In genomic region chr19:4007836-4008539, GRCh38 we compare ENCODE assay signal across 8 cellular contexts. TPM values are rescaled to one million over a fixed set of nuclear protein-coding genes. Genes with fewer than 3 reads are reported as not detected.
DNase-seq lines count a peak whose midpoint lies in the region; ATAC-seq, FAIRE-seq and TF ChIP-seq lines count a peak whose summit lies in the region.

No MANE protein-coding gene starts in this region.

- peak; percentile 21 for ATAC-seq in GM18870 (IDR thresholded peaks at IDR 0.05; ENCODE audit: unreplicated experiment)
- ATAC-seq in activated naive CD4-positive, alpha-beta T cell treated with anti-CD3 and anti-CD28 coated beads, Interleukin-2, amount 50 U/mL, for 72 hours, result peak in 1 of 2 donors; percentile 13

- peaks cover 25% of the 10 kb centered on the region; the same call in 1 of the 2 replicates for H3K79me2 ChIP-seq in KMS-11 (ENCODE audit: insufficient read depth, low read depth)
- peaks cover 58% of the 10 kb centered on the region for H3K79me2 ChIP-seq in hepatocyte

- H3K9me2 ChIP-seq in hepatocyte (replicated peaks; ENCODE audit: insufficient read depth), result no peaks in the 10 kb centered on the region

- in situ Hi-C loops in ACHN (cut with HindIII; ENCODE audit: low pct_ligation_motif_present, low pct_unique_long_range_greater_than_20kb, low sequenced_read_pairs), result no loop called here

- H3K9ac ChIP-seq in KMS-11, result peak overlapping the region; percentile 51; the same call in 1 of the 2 replicates
- H3K9ac ChIP-seq in skeletal muscle satellite cell (ENCODE audit: low read depth, low read length), result peak overlapping the region; percentile 88

- H3K9me3 ChIP-seq in hepatocyte (ENCODE audit: low read depth) (no peaks in the 10 kb centered on the region), skeletal muscle satellite cell (replicated peaks; ENCODE audit: low read length) (no peaks in the 10 kb centered on the region)

- WGBS in hepatocyte (ENCODE audit: low lambda C conversion rate, missing lambda C conversion rate), result 1% methylated on average over 23 of the region's 55 CpGs

- H4K20me1 ChIP-seq in KMS-11 (ENCODE audit: insufficient read depth), result no peaks in the 10 kb centered on the region
- H4K20me1 ChIP-seq in hepatocyte (ENCODE audit: insufficient read depth, poor library complexity, severe bottlenecking), result peaks cover 48% of the 10 kb centered on the region

- H3K4me2 ChIP-seq in KMS-11 (peak overlapping the region; percentile 76), hepatocyte (peak overlapping the region; percentile 98), skeletal muscle satellite cell (ENCODE audit: low read length) (peak overlapping the region; percentile 92)

- DNase-seq in ACHN, result peak; percentile 17
- DNase-seq in activated naive CD4-positive, alpha-beta T cell treated with anti-CD3 and anti-CD28 coated beads, Interleukin-2, amount 50 U/mL, for 72 hours (ENCODE audit: low spot score in 2 of 2), result peak in 1 of 2 donors; percentile 31
- DNase-seq in hepatocyte (ENCODE audit: low spot score), result peak; percentile 63
- no peak for DNase-seq in RCC 7860 (ENCODE audit: low spot score)
- DNase-seq in kidney glomerular epithelial cell (lab: John Stamatoyannopoulos, UW), result no peak

- no peaks in the 10 kb centered on the region for H3K9me3 Mint-ChIP-seq in activated naive CD4-positive, alpha-beta T cell treated with anti-CD3 and anti-CD28 coated beads, Interleukin-2, amount 50 U/mL, for 72 hours

- no peak for FAIRE-seq in RCC 7860 (lab: Jason Lieb, UNC)

- no peak overlapping the region for H3K27ac ChIP-seq in KMS-11
- H3K27ac ChIP-seq in hepatocyte, result peak overlapping the region; percentile 68

- H3K36me3 ChIP-seq in KMS-11 (ENCODE audit: insufficient read depth) (no peaks in the 10 kb centered on the region), hepatocyte (replicated peaks; ENCODE audit: insufficient read depth, low read depth) (no peaks in the 10 kb centered on the region), skeletal muscle satellite cell (ENCODE audit: insufficient read depth, low read length) (peaks cover 8% of the 10 kb centered on the region)

- H3K27me3 ChIP-seq in KMS-11 (ENCODE audit: insufficient read depth, low read depth) (no peaks in the 10 kb centered on the region), hepatocyte (no peaks in the 10 kb centered on the region), skeletal muscle satellite cell (ENCODE audit: control insufficient read depth, insufficient read depth, low read length) (no peaks in the 10 kb centered on the region)

- H3K36me3 Mint-ChIP-seq in activated naive CD4-positive, alpha-beta T cell treated with anti-CD3 and anti-CD28 coated beads, Interleukin-2, amount 50 U/mL, for 72 hours, result peaks cover 7 to 8% of the 10 kb centered on the region in 2 donors

- H3K4me3 ChIP-seq in KMS-11 (IDR thresholded peaks at IDR 0.05; ENCODE audit: insufficient read depth, low read depth, low read length), result no peak overlapping the region
- H3K4me3 ChIP-seq in hepatocyte, result peak overlapping the region; percentile 91
- H3K4me3 ChIP-seq in skeletal muscle satellite cell (ENCODE audit: low read length), result peak overlapping the region; percentile 97

- peak overlapping the region; percentile 90 to 96 for H3K27ac Mint-ChIP-seq in activated naive CD4-positive, alpha-beta T cell treated with anti-CD3 and anti-CD28 coated beads, Interleukin-2, amount 50 U/mL, for 72 hours

- H2AFZ ChIP-seq in KMS-11 (ENCODE audit: low read depth), result no peak overlapping the region; the same call in 1 of the 2 replicates
- peak overlapping the region; percentile 60 for H2AFZ ChIP-seq in hepatocyte

- TF ChIP-seq CTCF in KMS-11 (conservative IDR thresholded peaks at IDR 0.05; ENCODE audit: low read depth, low read length) (no peak), hepatocyte (IDR thresholded peaks at IDR 0.05; ENCODE audit: poor library complexity) (no peak)

- peaks cover 19% of the 10 kb centered on the region for H3K4me1 ChIP-seq in KMS-11 (ENCODE audit: low read depth, poor library complexity, severe bottlenecking)
- peaks cover 33% of the 10 kb centered on the region for H3K4me1 ChIP-seq in hepatocyte (ENCODE audit: insufficient read depth)
- H3K4me1 ChIP-seq in skeletal muscle satellite cell (ENCODE audit: control insufficient read depth, insufficient read depth, low read length), result peaks cover 29% of the 10 kb centered on the region

RNA-seq across cellular contexts. Expression of gene PIAS4, which starts 0.5 kb away (rescaled TPM):
- 10 to 100 TPM; 28.0 to 30.6 TPM for total RNA-seq in activated naive CD4-positive, alpha-beta T cell treated with anti-CD3 and anti-CD28 coated beads, Interleukin-2, amount 50 U/mL, for 72 hours
- 16.7 and 18.1 TPM in 2 replicates for total RNA-seq in hepatocyte
- polyA plus RNA-seq in hepatocyte, result 8.3 and 15.0 TPM in 2 replicates
- total RNA-seq in skeletal muscle satellite cell (2012; rRNA removed), result 13.9 and 17.0 TPM in 2 replicates

RNA-seq across cellular contexts. Expression of gene EEF2, which starts 22.7 kb away (rescaled TPM):
- 1,000 to 10,000 TPM; 3,216 to 3,705 TPM for total RNA-seq in activated naive CD4-positive, alpha-beta T cell treated with anti-CD3 and anti-CD28 coated beads, Interleukin-2, amount 50 U/mL, for 72 hours
- total RNA-seq in hepatocyte, result 1,740 and 1,817 TPM in 2 replicates
- 444 and 526 TPM in 2 replicates for polyA plus RNA-seq in hepatocyte
- 2,770 and 2,827 TPM in 2 replicates for total RNA-seq in skeletal muscle satellite cell (2012; rRNA removed)

RNA-seq across cellular contexts. Expression of gene DAPK3, which starts 37.1 kb away (rescaled TPM):
- 10 to 100 TPM; 28.4 to 61.4 TPM for total RNA-seq in activated naive CD4-positive, alpha-beta T cell treated with anti-CD3 and anti-CD28 coated beads, Interleukin-2, amount 50 U/mL, for 72 hours
- 113 and 140 TPM in 2 replicates for total RNA-seq in hepatocyte
- 103 and 123 TPM in 2 replicates for polyA plus RNA-seq in hepatocyte
- 56.8 and 81.9 TPM in 2 replicates for total RNA-seq in skeletal muscle satellite cell (2012; rRNA removed)

RNA-seq across cellular contexts. Expression of gene ZBTB7A, which starts 58.7 kb away (rescaled TPM):
- total RNA-seq in activated naive CD4-positive, alpha-beta T cell treated with anti-CD3 and anti-CD28 coated beads, Interleukin-2, amount 50 U/mL, for 72 hours, result 10 to 100 TPM; 23.4 to 26.0 TPM
- 19.2 and 23.3 TPM in 2 replicates for total RNA-seq in hepatocyte
- polyA plus RNA-seq in hepatocyte, result 46.1 and 46.2 TPM in 2 replicates
- 34.0 and 36.7 TPM in 2 replicates for total RNA-seq in skeletal muscle satellite cell (2012; rRNA removed)

Comparison
In these comparisons a context has a peak if more than half of its experiments do, and no peak if none do; other contexts are left out.
1. DNase-seq: peak in ACHN (single experiment) and hepatocyte (single experiment); none in RCC 7860 (single experiment) and kidney glomerular epithelial cell (single experiment).
2. Peak in every context shown above with its lines, with median percentiles within 50 percentile points of each other: H3K4me2 ChIP-seq.